Comparison of ENCODE assay signal across 1 cellular context in the genomic region with DNA sequence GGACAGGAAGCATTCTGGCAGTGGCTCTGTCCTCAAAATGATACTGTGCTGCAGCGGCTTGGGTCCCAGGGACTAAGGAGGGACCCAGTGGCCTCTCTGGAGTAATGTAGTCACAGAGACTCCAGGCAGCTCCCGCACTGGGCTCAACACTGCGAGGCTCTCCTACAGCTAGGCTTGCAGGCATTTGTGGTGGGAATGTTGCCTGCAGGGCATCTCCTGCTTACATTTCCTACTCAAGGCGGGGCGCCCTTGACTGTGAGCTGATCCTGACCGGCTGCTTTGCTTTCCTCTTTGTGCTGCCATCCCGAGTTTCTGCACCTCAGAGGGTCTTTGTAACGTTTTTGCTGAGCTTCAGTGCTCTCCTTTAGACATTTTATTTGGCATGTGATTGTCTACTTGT.
A peak's percentile ranks its signal among the peaks of the same experiment; 100 is the strongest.
TF ChIP-seq lines count a peak whose summit lies in the region.

No MANE protein-coding gene starts in this region.

TF ChIP-seq in H1, 55 proteins besides CTCF, POLR2A, EP300 and RAD21:
- TF ChIP-seq, protein P1, sequence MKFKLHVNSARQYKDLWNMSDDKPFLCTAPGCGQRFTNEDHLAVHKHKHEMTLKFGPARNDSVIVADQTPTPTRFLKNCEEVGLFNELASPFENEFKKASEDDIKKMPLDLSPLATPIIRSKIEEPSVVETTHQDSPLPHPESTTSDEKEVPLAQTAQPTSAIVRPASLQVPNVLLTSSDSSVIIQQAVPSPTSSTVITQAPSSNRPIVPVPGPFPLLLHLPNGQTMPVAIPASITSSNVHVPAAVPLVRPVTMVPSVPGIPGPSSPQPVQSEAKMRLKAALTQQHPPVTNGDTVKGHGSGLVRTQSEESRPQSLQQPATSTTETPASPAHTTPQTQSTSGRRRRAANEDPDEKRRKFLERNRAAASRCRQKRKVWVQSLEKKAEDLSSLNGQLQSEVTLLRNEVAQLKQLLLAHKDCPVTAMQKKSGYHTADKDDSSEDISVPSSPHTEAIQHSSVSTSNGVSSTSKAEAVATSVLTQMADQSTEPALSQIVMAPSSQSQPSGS (IDR thresholded peaks at IDR 0.05; ENCODE audit: low read length) = no peak
- peak; percentile 45; the same call in 1 of the 2 replicates for TF ChIP-seq TEAD4 (IDR thresholded peaks at IDR 0.05; ENCODE audit: low read depth, low read length)
TF ChIP-seq in H1: peak in this region for 1.
